2 cellular contexts compared by ENCODE assay signal in the genomic region with DNA sequence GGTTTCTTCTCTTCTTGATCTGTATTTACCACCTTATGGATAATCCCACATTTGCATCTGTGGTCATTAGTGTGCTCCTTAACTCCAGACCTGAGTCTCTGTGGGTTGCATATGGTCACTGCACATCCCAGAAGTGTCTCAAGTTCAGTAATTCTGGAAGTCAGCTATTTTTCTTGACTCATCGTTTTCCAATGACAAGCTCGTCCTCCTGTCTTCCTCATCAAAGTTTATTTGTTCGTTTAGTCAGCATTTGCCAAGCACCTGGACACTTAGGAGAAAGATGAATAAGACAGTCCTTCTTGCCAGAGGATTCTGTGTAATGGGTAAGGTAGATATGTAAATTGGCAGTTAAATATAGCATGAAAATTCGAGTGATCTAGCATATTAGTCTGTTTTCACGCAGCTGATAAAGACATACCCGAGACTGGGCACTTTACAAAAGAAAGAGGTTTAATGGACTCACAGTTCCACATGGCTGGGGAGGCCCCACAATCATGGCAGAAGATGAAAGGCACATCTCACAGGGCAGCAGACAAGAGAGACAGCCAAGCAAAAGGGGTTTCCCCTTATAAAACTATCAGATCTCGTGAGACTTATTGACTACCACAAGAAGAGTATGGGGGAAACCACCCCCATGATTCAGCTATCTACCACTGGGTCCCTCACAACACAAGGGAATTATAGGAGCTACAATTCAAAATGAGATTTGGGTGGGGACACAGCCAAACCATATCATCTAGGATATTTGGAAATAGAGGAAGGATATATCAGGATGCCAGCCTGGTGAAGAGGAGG.
TF ChIP-seq lines count a peak whose summit lies in the region.

No MANE protein-coding gene starts in this region.

TF ChIP-seq in HepG2, 621 proteins besides CTCF, POLR2A, EP300 and RAD21:
- TF ChIP-seq MAFK (conservative IDR thresholded peaks at IDR 0.05 in 1 of 2, IDR thresholded peaks at IDR 0.05 in 1 of 2; ENCODE audit: low read length in 2 of 2) (peak; percentile 51 to 62; a peak in 3 of 4 replicates), IKZF4 (CRISPR knock-in tag; IDR thresholded peaks at IDR 0.05; ENCODE audit: borderline replicate concordance, low read depth, not compliant biosample characterization) (no peak), MAFF (IDR thresholded peaks at IDR 0.05; ENCODE audit: low read depth, low read length) (peak; percentile 67)
TF ChIP-seq in HepG2: peak in this region for 2.

TF ChIP-seq in GM12878, 131 proteins besides CTCF, POLR2A, EP300 and RAD21:
- TF ChIP-seq KDM1A (IDR thresholded peaks at IDR 0.05; ENCODE audit: borderline replicate concordance) (no peak), ZNF24 (IDR thresholded peaks at IDR 0.05) (no peak), FOXK2 (IDR thresholded peaks at IDR 0.05) (no peak), SUPT20H (IDR thresholded peaks at IDR 0.05; ENCODE audit: borderline replicate concordance, control insufficient read depth, low read depth, low read length) (no peak)
